In the genomic region with DNA sequence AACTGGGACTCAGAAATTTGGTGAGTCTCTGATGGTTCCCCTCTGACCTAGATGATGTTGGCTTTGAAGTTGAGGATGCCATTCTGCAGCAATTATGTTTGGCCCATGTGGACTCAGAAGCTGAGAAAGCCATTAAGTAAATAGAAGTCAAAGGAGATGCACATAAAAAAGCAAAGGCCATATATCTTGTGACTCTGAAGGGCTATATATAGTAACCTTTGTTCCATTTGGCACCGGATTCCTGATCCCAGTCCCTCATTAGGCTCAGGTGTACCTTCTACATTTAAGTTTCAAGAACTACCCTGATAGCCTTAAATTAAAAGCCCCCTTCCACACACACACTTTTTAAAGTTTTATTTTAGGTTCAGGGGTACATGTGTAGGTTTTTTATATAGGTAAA, we compare ENCODE assay signal across 16 cellular contexts. TPM values are rescaled to one million over a fixed set of nuclear protein-coding genes. Genes with fewer than 3 reads are reported as not detected.
"Had no signal": no experiment of that assay in that cellular context is flagged by ENCODE, and none has a peak within 500 bp of the region (broad histone marks: within the 10 kb centered on the region; RNA-seq: fewer than 3 reads in every experiment).

No MANE protein-coding gene starts in this region.

- ATAC-seq: body of pancreas; effector memory CD8-positive, alpha-beta T cell; left lung had no signal

- DNase-seq: activated CD4-positive, alpha-beta T cell treated with anti-CD3 and anti-CD28 coated beads for 1 hour; activated CD4-positive, alpha-beta T cell treated with anti-CD3 and anti-CD28 coated beads, Interleukin-2, amount 50 U/mL, for 4 hours; activated naive CD8-positive, alpha-beta T cell treated with anti-CD3 and anti-CD28 coated beads, Interleukin-2, amount 10 ng/mL, durations not matched to agents 7 days and 5 days; activated T-cell treated with anti-CD3 and anti-CD28 coated beads for 4 hours; amygdala; body of pancreas; effector memory CD8-positive, alpha-beta T cell; esophagus squamous epithelium; hippocampal formation; left lung; mammary epithelial cell; midbrain; trophoblast cell; WERI-Rb-1 had no signal

RNA-seq across cellular contexts. Expression of a gene that starts 50.0 kb away (rescaled TPM):
- total RNA-seq: activated T-helper 1 cell treated with anti-CD3 and anti-CD28 coated beads, Interleukin-12 subunit alpha, Interleukin-12 subunit beta, Interleukin-2, Interleukin-4 antibody, amounts not matched to agents 30 ng/mL and 10 ng/mL and 1 ng/mL, durations not matched to agents 14 hours and 24 hours and 36 hours; T-helper 2 cell treated with Interferon-gamma antibody and Interleukin-4, amounts not matched to agents 100 ng/mL and 5 ng/mL, for 36 hours had no signal
